ENCODE assay signal across 1 cellular context in genomic region chr3:175270199-175270837, GRCh38.
TF ChIP-seq lines count a peak whose summit lies in the region.

No MANE protein-coding gene starts in this region.

TF ChIP-seq in GM23338, 12 proteins besides CTCF, POLR2A, EP300 and RAD21:
- TF ChIP-seq ZNF462 (CRISPR knock-in tag; IDR thresholded peaks at IDR 0.05) (no peak), EZH2 (IDR thresholded peaks at IDR 0.05; ENCODE audit: low read depth, unreplicated experiment) (no peak), JUNB (IDR thresholded peaks at IDR 0.05; ENCODE audit: unreplicated experiment) (no peak), POLR2AphosphoS5 (IDR thresholded peaks at IDR 0.05; ENCODE audit: low read depth) (no peak), STAT1 (IDR thresholded peaks at IDR 0.05; ENCODE audit: unreplicated experiment) (no peak), ETS1 (IDR thresholded peaks at IDR 0.05) (no peak), EZH2phosphoT487 (IDR thresholded peaks at IDR 0.05; ENCODE audit: unreplicated experiment) (no peak), REST (IDR thresholded peaks at IDR 0.05; ENCODE audit: unreplicated experiment) (no peak), ZNF331 (CRISPR knock-in tag; IDR thresholded peaks at IDR 0.05; ENCODE audit: low read depth) (no peak), NANOG (IDR thresholded peaks at IDR 0.05; ENCODE audit: borderline replicate concordance) (no peak), ZNF114 (CRISPR knock-in tag; IDR thresholded peaks at IDR 0.05) (no peak), CREB1 (CRISPR knock-in tag; IDR thresholded peaks at IDR 0.05; ENCODE audit: low read depth) (no peak)
